In the genomic region with DNA sequence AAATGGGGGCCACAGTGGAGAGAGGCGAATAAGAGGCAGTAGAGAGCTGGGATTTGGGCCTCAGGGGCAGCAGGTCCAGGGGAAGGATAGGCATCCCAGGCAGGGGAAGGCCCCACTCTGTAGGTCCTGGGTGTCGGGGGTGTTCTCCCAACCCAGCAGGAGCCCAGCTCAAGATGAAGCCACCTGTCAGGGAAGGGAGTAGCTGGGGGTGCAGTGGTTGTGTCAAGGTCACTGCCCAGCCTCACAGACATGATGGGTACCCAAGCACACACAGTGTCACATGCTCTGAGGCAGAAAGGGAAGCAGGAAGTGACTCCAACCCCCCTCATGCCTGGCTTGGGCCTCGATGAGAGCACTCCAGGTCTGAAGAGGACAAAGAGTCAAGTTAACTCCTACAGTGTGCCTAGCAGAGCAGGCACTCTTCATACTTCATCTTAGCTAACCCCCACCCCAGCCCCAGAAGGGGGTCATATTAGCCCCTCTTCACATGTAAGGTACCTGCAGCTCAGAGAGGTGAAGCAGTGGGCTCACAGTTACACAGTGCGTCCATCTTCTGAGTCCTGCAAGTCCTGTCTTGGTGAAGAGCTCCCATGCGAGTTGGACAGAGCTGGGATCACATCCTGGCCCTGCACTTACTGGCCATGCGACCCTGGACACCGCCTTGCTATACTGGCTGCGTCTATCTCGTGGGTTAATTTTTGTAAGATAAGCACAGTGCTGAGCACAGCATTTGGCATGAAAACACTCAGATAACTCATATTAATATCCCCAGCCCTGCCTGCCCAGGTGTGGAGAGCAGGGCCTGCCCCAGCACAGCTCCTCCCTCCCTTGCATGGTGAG, we compare ENCODE assay signal across 1 cellular context.
TF ChIP-seq lines count a peak whose summit lies in the region.

No MANE protein-coding gene starts in this region.

TF ChIP-seq in H1, 55 proteins besides CTCF, POLR2A, EP300 and RAD21 (continued from another document):
- no peak for TF ChIP-seq PHF8 (conservative IDR thresholded peaks at IDR 0.05; ENCODE audit: low read depth, low read length)
TF ChIP-seq in H1: peak in this region for 0.
